ENCODE assay signal across 8 cellular contexts in genomic region chr1:156860639-156861423, GRCh38. TPM values are rescaled to one million over a fixed set of nuclear protein-coding genes. Genes with fewer than 3 reads are reported as not detected.
DNase-seq lines count a peak whose midpoint lies in the region; TF ChIP-seq lines count a peak whose summit lies in the region.

Gene NTRK1, plus strand, starts transcription at chr1:156860865. Its CDS starts 70 bp downstream, at chr1:156860935.

- peaks cover 59% of the 10 kb centered on the region for H3K4me1 Mint-ChIP-seq in nephron

- peak within 1 kb of the TSS; percentile 79 to 87 (median 82) for H3K4me3 Mint-ChIP-seq in nephron

- WGBS in urinary bladder: 3% methylated on average over 68 of the region's 69 CpGs

- peak within 1 kb of the TSS; percentile 3 for H3K4me3 ChIP-seq in epithelial cell of proximal tubule (ENCODE audit: low read depth, low read length)
- peak within 1 kb of the TSS; percentile 27 for H3K4me3 ChIP-seq in urinary bladder (ENCODE audit: low read depth, low read length)

- H3K9me3 Mint-ChIP-seq in nephron: no peaks in the 10 kb centered on the region

- no peaks in the 10 kb centered on the region for H3K36me3 Mint-ChIP-seq in nephron (ENCODE audit: low read depth)

- no peaks in the 10 kb centered on the region for H3K36me3 ChIP-seq in urinary bladder (ENCODE audit: insufficient read depth)

- peak within 1 kb of the TSS in 1 of 3 experiments; percentile 7 for H3K27ac Mint-ChIP-seq in nephron

- H3K4me1 ChIP-seq in urinary bladder (ENCODE audit: insufficient read depth): no peaks in the 10 kb centered on the region

- DNase-seq in NCI-H2107 (lab: John Stamatoyannopoulos, UW) (peak; percentile 44), NCI-H2107 treated with DMSO at 0.1 percent for 48 hours (lab: John Stamatoyannopoulos, UW; ENCODE audit: unreplicated experiment) (no peak), NCI-H526 treated with DMSO at 0.1 percent for 48 hours (lab: John Stamatoyannopoulos, UW) (peak; percentile 57), epithelial cell of proximal tubule (ENCODE audit: low read depth) (no peak), SKM-1 treated with dmso at 0.1 percent for 144 hours (lab: John Stamatoyannopoulos, UW; ENCODE audit: unreplicated experiment) (no peak)
- peak; percentile 18 to 41 for DNase-seq in activated CD8-positive, alpha-beta memory T cell treated with anti-CD3 and anti-CD28 coated beads for 4 hours (ENCODE audit: low read depth in 2 of 2)

- TF ChIP-seq CTCF in epithelial cell of proximal tubule (conservative IDR thresholded peaks at IDR 0.05; ENCODE audit: low read depth, low read length): no peak
- no peak for TF ChIP-seq CTCF in nephron (IDR thresholded peaks at IDR 0.05; ENCODE audit: unreplicated experiment in 3 of 3)

- H3K27me3 Mint-ChIP-seq in nephron (ENCODE audit: low read depth): peaks cover 83% of the 10 kb centered on the region

- no peak within 1 kb of the TSS for H3K27ac ChIP-seq in urinary bladder (ENCODE audit: low read depth)

RNA-seq across cellular contexts. Expression of gene NTRK1, which starts in this region (rescaled TPM):
- not detected in 2 replicates for total RNA-seq in epithelial cell of proximal tubule
- total RNA-seq in urinary bladder: 0.37 TPM
- polyA plus RNA-seq in urinary bladder: 1.0 TPM

Comparison
In these comparisons a context has a peak if more than half of its experiments do, and no peak if none do; other contexts are left out.
1. DNase-seq: peak in NCI-H2107 (single experiment), NCI-H526 treated with DMSO at 0.1 percent for 48 hours (single experiment) and activated CD8-positive, alpha-beta memory T cell treated with anti-CD3 and anti-CD28 coated beads for 4 hours (2 of 2); none in NCI-H2107 treated with DMSO at 0.1 percent for 48 hours (single experiment), epithelial cell of proximal tubule (single experiment) and SKM-1 treated with dmso at 0.1 percent for 144 hours (single experiment).